In the genomic region with DNA sequence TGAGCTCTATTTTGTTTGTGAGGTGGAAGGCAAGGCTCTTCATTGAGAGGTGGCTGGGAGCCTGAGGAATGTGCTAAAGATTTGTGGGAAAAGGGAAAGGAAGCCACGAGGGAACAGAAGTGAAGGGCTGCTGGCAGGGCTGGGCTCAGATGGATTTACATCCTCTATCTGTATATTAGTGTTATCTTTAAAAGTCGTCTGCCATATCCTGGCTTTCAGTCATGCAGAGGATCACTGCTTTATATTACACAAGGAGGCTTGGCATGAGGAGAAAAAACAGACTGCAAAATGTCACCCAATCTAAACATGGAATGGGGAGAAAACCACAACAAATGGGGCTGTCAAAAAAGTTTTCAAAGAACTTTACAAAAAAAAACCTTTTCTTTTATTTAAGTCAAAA, we compare ENCODE assay signal across 18 cellular contexts.
"Had no signal": no experiment of that assay in that cellular context is flagged by ENCODE, and none has a peak within 500 bp of the region (broad histone marks: within the 10 kb centered on the region; RNA-seq: fewer than 3 reads in every experiment).

No MANE protein-coding gene starts in this region.

- H3K27ac Mint-ChIP-seq: immature natural killer cell; naive thymus-derived CD8-positive, alpha-beta T cell had no signal

- H3K4me1 ChIP-seq: foreskin keratinocyte, left lung, right atrium auricular region had no signal

- H3K9me3 ChIP-seq: left lung, mucosa of descending colon, ovary, right atrium auricular region had no signal

- FAIRE-seq: endometrium, keratinocyte, small intestine had no signal

- DNase-seq: effector memory CD4-positive, alpha-beta T cell; foreskin keratinocyte; immature natural killer cell; left lung; mucosa of descending colon; naive thymus-derived CD8-positive, alpha-beta T cell; nucleus accumbens; ovary; small intestine; stimulated activated CD4-positive, alpha-beta T cell treated with anti-CD3 and anti-CD28 coated beads, Interleukin-2, amount 100 ng/mL, for 48 hours; stimulated activated naive CD4-positive, alpha-beta T cell treated with Interleukin-2 at 50 U/mL for 16 hours; trophoblast cell had no signal

- H3K4me3 Mint-ChIP-seq: immature natural killer cell; naive thymus-derived CD8-positive, alpha-beta T cell; neural crest cell had no signal

- H3K27me3 ChIP-seq: foreskin keratinocyte, left lung, ovary, right atrium auricular region had no signal

- H3K36me3 ChIP-seq: left lung, ovary, right atrium auricular region had no signal

- H3K36me3 Mint-ChIP-seq: immature natural killer cell; naive thymus-derived CD8-positive, alpha-beta T cell had no signal

- ATAC-seq: esophagus mucosa; foreskin keratinocyte; left lung; mucosa of descending colon; naive thymus-derived CD8-positive, alpha-beta T cell had no signal

- H3K4me1 Mint-ChIP-seq: immature natural killer cell; naive thymus-derived CD8-positive, alpha-beta T cell had no signal

- H3K27ac ChIP-seq: foreskin keratinocyte, left lung, ovary, right atrium auricular region had no signal

- H3K4me3 ChIP-seq: left lung, lung, mucosa of descending colon, ovary, right atrium auricular region had no signal
